Comparison of ENCODE assay signal across 18 cellular contexts in the genomic region with DNA sequence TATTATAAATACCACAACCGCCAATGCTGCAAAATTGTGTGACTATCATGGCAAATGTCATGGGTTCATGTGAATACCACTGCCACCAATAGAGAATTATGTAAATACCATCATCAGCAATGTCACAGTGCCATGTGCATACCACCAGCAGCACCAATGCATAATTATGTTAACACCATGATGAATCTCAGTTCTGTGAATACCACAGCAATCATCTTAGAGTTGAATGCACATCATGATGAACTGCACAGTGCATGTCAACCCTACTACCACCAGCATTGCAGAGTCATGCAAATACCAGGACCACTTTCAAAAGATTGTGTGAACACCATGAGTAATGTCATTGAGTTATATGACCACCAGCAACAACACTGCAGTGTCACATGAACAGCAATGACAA.
"Had no signal": no experiment of that assay in that cellular context is flagged by ENCODE, and none has a peak within 500 bp of the region (broad histone marks: within the 10 kb centered on the region; RNA-seq: fewer than 3 reads in every experiment).

No MANE protein-coding gene starts in this region.

- H3K27me3 ChIP-seq: SJCRH30 had no signal

- H3K36me3 ChIP-seq: SJCRH30 had no signal

- H3K27ac ChIP-seq: HL-60, RWPE1, SJCRH30 had no signal

- DNase-seq: KBM-7, MV-4-11, NCI-H1048, NCI-H1105, NCI-H1417, NCI-H1436 treated with DMSO at 0.1 percent for 48 hours, NCI-H1694, NCI-H187 treated with DMSO at 0.1 percent for 48 hours, NCI-H2029 treated with DMSO at 0.1 percent for 48 hours, NCI-H2171 treated with DMSO at 0.1 percent for 48 hours, NCI-H524, NCI-H526 treated with DMSO at 0.1 percent for 48 hours, NCI-H774, PC-3, SHP77, SJCRH30 had no signal

- H3K4me3 ChIP-seq: SJCRH30 had no signal

- H3K4me1 ChIP-seq: SJCRH30 had no signal
